In genomic region chr18:37900281-37900680, GRCh38 we compare ENCODE assay signal across 25 cellular contexts.
"Had no signal": no experiment of that assay in that cellular context is flagged by ENCODE, and none has a peak within 500 bp of the region (broad histone marks: within the 10 kb centered on the region; RNA-seq: fewer than 3 reads in every experiment).

No MANE protein-coding gene starts in this region.

- H3K4me3 Mint-ChIP-seq: effector memory CD8-positive, alpha-beta T cell; immature natural killer cell; naive thymus-derived CD8-positive, alpha-beta T cell; stimulated activated effector memory CD8-positive, alpha-beta T cell treated with anti-CD3 and anti-CD28 coated beads, Interleukin-12 subunit alpha, Interleukin-12 subunit beta, amount 100 ng/mL, for 72 hours; type B pancreatic cell had no signal

- H3K9me3 Mint-ChIP-seq: type B pancreatic cell had no signal

- H3K36me3 Mint-ChIP-seq: immature natural killer cell; naive thymus-derived CD8-positive, alpha-beta T cell; stimulated activated effector memory CD8-positive, alpha-beta T cell treated with anti-CD3 and anti-CD28 coated beads, Interleukin-12 subunit alpha, Interleukin-12 subunit beta, amount 100 ng/mL, for 72 hours; type B pancreatic cell had no signal

- H3K27ac Mint-ChIP-seq: effector memory CD8-positive, alpha-beta T cell; immature natural killer cell; naive thymus-derived CD8-positive, alpha-beta T cell; stimulated activated effector memory CD8-positive, alpha-beta T cell treated with anti-CD3 and anti-CD28 coated beads, Interleukin-12 subunit alpha, Interleukin-12 subunit beta, amount 100 ng/mL, for 72 hours; type B pancreatic cell had no signal

- H3K4me1 Mint-ChIP-seq: immature natural killer cell; naive thymus-derived CD8-positive, alpha-beta T cell; stimulated activated effector memory CD8-positive, alpha-beta T cell treated with anti-CD3 and anti-CD28 coated beads, Interleukin-12 subunit alpha, Interleukin-12 subunit beta, amount 100 ng/mL, for 72 hours had no signal

- H3K27me3 Mint-ChIP-seq: effector memory CD8-positive, alpha-beta T cell; type B pancreatic cell had no signal

- DNase-seq: dermis blood vessel endothelial cell; effector memory CD8-positive, alpha-beta T cell; erythroblast; esophagus squamous epithelium; foreskin melanocyte; hypothalamus; immature natural killer cell; islet precursor cell; kidney glomerular epithelial cell; left colon; left ventricle myocardium superior; lower lobe of right lung; naive thymus-derived CD8-positive, alpha-beta T cell; pancreas; retina; right lobe of liver; small intestine; stimulated activated CD4-positive, alpha-beta T cell treated with anti-CD3 and anti-CD28 coated beads, Interleukin-1b, Interleukin-23, amount 100 ng/mL, for 48 hours; stimulated activated CD4-positive, alpha-beta T cell treated with anti-CD3 and anti-CD28 coated beads, Interleukin-4, amount 100 ng/mL, for 1 hour; stimulated activated naive CD8-positive, alpha-beta T cell treated with anti-CD3 and anti-CD28 coated beads, Interleukin-15, Interleukin-2, amounts not matched to agents 100 U/mL and 50 U/mL, for 24 hours; substantia nigra; testis; tibial artery had no signal
